7 cellular contexts compared by ENCODE assay signal in genomic region chr20:38034108-38034649, GRCh38. TPM values are rescaled to one million over a fixed set of nuclear protein-coding genes. Genes with fewer than 3 reads are reported as not detected.
DNase-seq lines count a peak whose midpoint lies in the region; ATAC-seq and TF ChIP-seq lines count a peak whose summit lies in the region.

No MANE protein-coding gene starts in this region.

- H3K27me3 Mint-ChIP-seq in chondrocyte (ENCODE audit: low read depth) = no peaks in the 10 kb centered on the region

- H3K27ac Mint-ChIP-seq in chondrocyte (ENCODE audit: unreplicated experiment) = peak overlapping the region; percentile 94

- H3K4me1 ChIP-seq in mucosa of descending colon (ENCODE audit: low read depth) = peaks cover 27% of the 10 kb centered on the region

- peak; percentile 5 for ATAC-seq in GM19395 (IDR thresholded peaks at IDR 0.05; ENCODE audit: unreplicated experiment)
- peak; percentile 31 for ATAC-seq in mucosa of descending colon

- intact Hi-C loops in mucosa of descending colon (cut with DNase I, micrococcal nuclease) = no loop called here

- no peak for TF ChIP-seq CTCF in LNCaP clone FGC (IDR thresholded peaks at IDR 0.05; ENCODE audit: control insufficient read depth, extremely low read depth, insufficient read depth)
- TF ChIP-seq CTCF in chondrocyte (IDR thresholded peaks at IDR 0.05) = no peak
- no peak for TF ChIP-seq CTCF in mucosa of descending colon (IDR thresholded peaks at IDR 0.05)

- peaks cover 2% of the 10 kb centered on the region for H3K36me3 Mint-ChIP-seq in chondrocyte (ENCODE audit: low read depth)

- no peaks in the 10 kb centered on the region for H3K9me3 ChIP-seq in mucosa of descending colon

- H3K4me3 ChIP-seq in LNCaP clone FGC (ENCODE audit: low read depth, low read length) (peak overlapping the region; percentile 95), mucosa of descending colon (peak overlapping the region; percentile 86)

- no peaks in the 10 kb centered on the region for H3K36me3 ChIP-seq in mucosa of descending colon (ENCODE audit: low read depth)

- peaks cover 5% of the 10 kb centered on the region for H3K9me3 Mint-ChIP-seq in chondrocyte (ENCODE audit: low read depth)

- peak overlapping the region; percentile 87 for H3K4me3 Mint-ChIP-seq in chondrocyte (ENCODE audit: unreplicated experiment)

- peaks cover 44% of the 10 kb centered on the region for H3K4me1 Mint-ChIP-seq in chondrocyte (ENCODE audit: low read depth)

- no peak for DNase-seq in LNCaP clone FGC (ENCODE audit: low read depth)
- no peak for DNase-seq in chondrocyte (ENCODE audit: low spot score)
- peak in 1 of 3 donors; percentile 14 for DNase-seq in mucosa of descending colon
- DNase-seq in D341Med (ENCODE audit: low spot score) = no peak
- DNase-seq in nucleus accumbens (lab: John Stamatoyannopoulos, UW) = no peak
- no peak for DNase-seq in stimulated activated CD4-positive, alpha-beta T cell treated with anti-CD3 and anti-CD28 coated beads, Interleukin-4, amount 100 ng/mL, for 1 hour

RNA-seq across cellular contexts. Expression of gene RPRD1B, which starts 0.6 kb away (rescaled TPM):
- total RNA-seq in chondrocyte (16.9 to 21.6 TPM (median 19.3 TPM) in 3 replicates), mucosa of descending colon (10 to 100 TPM; 28.2 to 36.3 (median 32.9) TPM)

RNA-seq across cellular contexts. Expression of gene TTI1, which starts 0.9 kb away (rescaled TPM):
- total RNA-seq in chondrocyte (10.6 to 16.1 TPM (median 10.8 TPM) in 3 replicates), mucosa of descending colon (10 to 100 TPM; 13.4 to 16.4 (median 14.0) TPM)
